In genomic region chr1:116777831-116778830, GRCh38 we compare ENCODE assay signal across 10 cellular contexts. TPM values are rescaled to one million over a fixed set of nuclear protein-coding genes. Genes with fewer than 3 reads are reported as not detected.
DNase-seq lines count a peak whose midpoint lies in the region; ATAC-seq and TF ChIP-seq lines count a peak whose summit lies in the region.
"Had no signal": no experiment of that assay in that cellular context is flagged by ENCODE, and none has a peak within 500 bp of the region (broad histone marks: within the 10 kb centered on the region; RNA-seq: fewer than 3 reads in every experiment).

No MANE protein-coding gene starts in this region.

- no peak overlapping the region for H3K4me3 ChIP-seq in colonic mucosa

- no peaks in the 10 kb centered on the region for H3K27me3 ChIP-seq in colonic mucosa
- H3K27me3 ChIP-seq: neutrophil had no signal

- H3K4me1 Mint-ChIP-seq in activated naive CD8-positive, alpha-beta T cell treated with anti-CD3 and anti-CD28 coated beads, Interleukin-2, amount 50 U/mL, for 24 hours = peaks cover 34% of the 10 kb centered on the region

- H3K36me3 ChIP-seq in colonic mucosa = no peaks in the 10 kb centered on the region
- H3K36me3 ChIP-seq: neutrophil had no signal

- peak; percentile 67 for DNase-seq in EL
- no peak for DNase-seq in activated naive CD8-positive, alpha-beta T cell treated with anti-CD3 and anti-CD28 coated beads, Interleukin-2, amount 50 U/mL, for 24 hours
- DNase-seq in myocyte (ENCODE audit: low read depth) = peak; percentile 27
- DNase-seq in middle frontal gyrus (ENCODE audit: extremely low spot score, low spot score) = no peak
- DNase-seq in colonic mucosa = no peak
- no peak for DNase-seq in stimulated activated CD4-positive, alpha-beta T cell treated with anti-CD3 and anti-CD28 coated beads, Interleukin-4, amount 100 ng/mL, for 24 hours
- DNase-seq: NCI-H526 treated with DMSO at 0.1 percent for 48 hours had no signal

- H3K4me3 Mint-ChIP-seq in activated naive CD8-positive, alpha-beta T cell treated with anti-CD3 and anti-CD28 coated beads, Interleukin-2, amount 50 U/mL, for 24 hours = no peak overlapping the region

- ATAC-seq in HG03520 (IDR thresholded peaks at IDR 0.05; ENCODE audit: unreplicated experiment) (peak; percentile 48), GM18502 (IDR thresholded peaks at IDR 0.05; ENCODE audit: poor library complexity, unreplicated experiment) (no peak)
- peak; percentile 54 for ATAC-seq in activated naive CD8-positive, alpha-beta T cell treated with anti-CD3 and anti-CD28 coated beads, Interleukin-2, amount 50 U/mL, for 24 hours

- no peak for TF ChIP-seq CTCF in colonic mucosa (IDR thresholded peaks at IDR 0.05)

- H3K27ac ChIP-seq in colonic mucosa = no peak overlapping the region
- H3K27ac ChIP-seq: neutrophil had no signal

- H3K9me3 Mint-ChIP-seq in activated naive CD8-positive, alpha-beta T cell treated with anti-CD3 and anti-CD28 coated beads, Interleukin-2, amount 50 U/mL, for 24 hours = peaks cover 6% of the 10 kb centered on the region

- no peaks in the 10 kb centered on the region for H3K4me1 ChIP-seq in colonic mucosa

- intact Hi-C loops in colonic mucosa (cut with DNase I) = no loop called here

- H3K9ac ChIP-seq in colonic mucosa (ENCODE audit: low read depth in 2 of 2, low read length in 2 of 2) = no peak overlapping the region

- H3K9me3 ChIP-seq in colonic mucosa = no peaks in the 10 kb centered on the region
- H3K9me3 ChIP-seq: neutrophil had no signal

- no peaks in the 10 kb centered on the region for H3K27me3 Mint-ChIP-seq in activated naive CD8-positive, alpha-beta T cell treated with anti-CD3 and anti-CD28 coated beads, Interleukin-2, amount 50 U/mL, for 24 hours

- H3K27ac Mint-ChIP-seq in activated naive CD8-positive, alpha-beta T cell treated with anti-CD3 and anti-CD28 coated beads, Interleukin-2, amount 50 U/mL, for 24 hours = peak overlapping the region; percentile 67

- H3K36me3 Mint-ChIP-seq in activated naive CD8-positive, alpha-beta T cell treated with anti-CD3 and anti-CD28 coated beads, Interleukin-2, amount 50 U/mL, for 24 hours (ENCODE audit: low read depth) = peaks cover 38% of the 10 kb centered on the region

RNA-seq across cellular contexts. Expression of gene CD2, which starts 23.9 kb away (rescaled TPM):
- total RNA-seq in myocyte (not detected in 2 replicates), colonic mucosa (1 to 10 TPM; 2.9 to 3.8 TPM)
- not detected for polyA plus RNA-seq in myocyte (2012)

Comparison
In these comparisons a context has a peak if more than half of its experiments do, and no peak if none do; other contexts are left out.
1. DNase-seq: peak in EL (single experiment) and myocyte (single experiment); none in activated naive CD8-positive, alpha-beta T cell treated with anti-CD3 and anti-CD28 coated beads, Interleukin-2, amount 50 U/mL, for 24 hours (single experiment), middle frontal gyrus (single experiment), colonic mucosa (single experiment) and stimulated activated CD4-positive, alpha-beta T cell treated with anti-CD3 and anti-CD28 coated beads, Interleukin-4, amount 100 ng/mL, for 24 hours (single experiment).